In the genomic region with DNA sequence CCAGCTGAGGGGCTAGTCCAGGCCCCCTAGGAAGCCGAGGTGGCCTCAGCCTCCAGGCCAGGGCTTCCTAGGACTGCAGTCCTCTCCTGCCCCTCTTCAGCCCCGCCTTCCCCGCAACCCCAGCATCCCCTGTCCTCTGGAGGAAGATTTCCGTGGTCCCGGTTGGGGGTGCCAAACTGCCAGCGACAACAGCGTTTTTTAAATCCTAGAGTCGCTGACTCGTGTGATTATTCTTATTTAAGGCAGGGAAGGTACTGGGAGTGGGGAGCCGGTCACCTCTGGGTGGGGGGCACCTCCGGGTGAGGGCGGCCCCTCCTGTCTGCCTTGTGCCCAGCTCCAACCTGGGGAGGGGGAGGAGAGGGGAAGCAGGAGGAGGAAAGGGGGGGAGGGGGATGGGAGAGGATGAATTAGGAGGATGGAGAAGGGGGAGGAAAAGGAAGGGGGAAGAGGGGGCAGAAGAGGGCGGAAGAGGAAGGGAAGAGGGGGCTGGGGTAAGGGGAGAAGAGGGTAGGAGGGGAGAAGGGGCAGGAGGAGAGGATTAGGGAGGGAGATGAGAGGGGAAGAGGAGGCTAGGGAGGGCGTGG, we compare ENCODE assay signal across 14 cellular contexts.
DNase-seq lines count a peak whose midpoint lies in the region; ATAC-seq and TF ChIP-seq lines count a peak whose summit lies in the region.
"Had no signal": no experiment of that assay in that cellular context is flagged by ENCODE, and none has a peak within 500 bp of the region (broad histone marks: within the 10 kb centered on the region; RNA-seq: fewer than 3 reads in every experiment).

No MANE protein-coding gene starts in this region.

- peak; percentile 59 for DNase-seq in ELF-1 (ENCODE audit: low read depth, low spot score)
- DNase-seq in SK-N-DZ (ENCODE audit: low spot score), result peak; percentile 71
- peak; percentile 61 to 72 (median 65) for DNase-seq in ovary
- DNase-seq in AG08396 (ENCODE audit: low spot score), result no peak
- DNase-seq in NCI-H2029 (lab: John Stamatoyannopoulos, UW), result no peak
- DNase-seq: CD8-positive, alpha-beta T cell; MM.1S; NCI-H526 treated with DMSO at 0.1 percent for 48 hours; stimulated activated naive CD4-positive, alpha-beta T cell; T-helper 17 cell had no signal

- no peak overlapping the region for H3K4me3 ChIP-seq in gastroesophageal sphincter
- H3K4me3 ChIP-seq in ovary, result no peak overlapping the region

- intact Hi-C loops in ovary (cut with DNase I), result no loop called here

- TF ChIP-seq CTCF in gastroesophageal sphincter (IDR thresholded peaks at IDR 0.05), result no peak
- no peak for TF ChIP-seq CTCF in ovary (IDR thresholded peaks at IDR 0.05)

- peaks cover 0 to 34% (median 20%) of the 10 kb centered on the region in 3 donors for H3K4me1 ChIP-seq in gastroesophageal sphincter
- H3K4me1 ChIP-seq in ovary (ENCODE audit: insufficient read depth), result peaks cover 13% of the 10 kb centered on the region

- H3K36me3 ChIP-seq in gastroesophageal sphincter (no peaks in the 10 kb centered on the region), ovary (no peaks in the 10 kb centered on the region)
- H3K36me3 ChIP-seq: HAP-1 had no signal

- H3K27me3 ChIP-seq in gastroesophageal sphincter, result peaks cover 7% of the 10 kb centered on the region
- no peaks in the 10 kb centered on the region for H3K27me3 ChIP-seq in ovary

- 8 to 35% methylated on average over 2 to 5 of the region's 14 CpGs for WGBS in gastroesophageal sphincter (ENCODE audit: low coverage in 1 of 2), 2 donors
- WGBS in ovary, 3 donors, result 28 to 51% (median 48%) methylated on average over 11 to 14 of the region's 14 CpGs

- TF ChIP-seq POLR2A in gastroesophageal sphincter (IDR thresholded peaks at IDR 0.05) (no peak), ovary (IDR thresholded peaks at IDR 0.05) (no peak)

- H3K27ac ChIP-seq in gastroesophageal sphincter (peak overlapping the region in 3 of 4 donors; percentile 73 to 80 (median 74)), ovary (peak overlapping the region; percentile 82 to 86)

- ATAC-seq in gastroesophageal sphincter (no peak), HG02938 (IDR thresholded peaks at IDR 0.05; ENCODE audit: unreplicated experiment) (no peak), GM19395 (IDR thresholded peaks at IDR 0.05; ENCODE audit: unreplicated experiment) (no peak)
- ATAC-seq: T-helper 17 cell had no signal

- TF ChIP-seq EP300 in gastroesophageal sphincter (IDR thresholded peaks at IDR 0.05) (no peak), ovary (IDR thresholded peaks at IDR 0.05) (no peak)

- H3K9me3 ChIP-seq in gastroesophageal sphincter (peaks cover 0 to 9% (median 0%) of the 10 kb centered on the region in 3 donors), ovary (no peaks in the 10 kb centered on the region)
- H3K9me3 ChIP-seq: HAP-1 had no signal

Comparison
In these comparisons a context has a peak if more than half of its experiments do, and no peak if none do; other contexts are left out.
1. DNase-seq: peak in ELF-1 (single experiment), SK-N-DZ (single experiment) and ovary (5 of 5); none in AG08396 (single experiment) and NCI-H2029 (single experiment).